In the genomic region with DNA sequence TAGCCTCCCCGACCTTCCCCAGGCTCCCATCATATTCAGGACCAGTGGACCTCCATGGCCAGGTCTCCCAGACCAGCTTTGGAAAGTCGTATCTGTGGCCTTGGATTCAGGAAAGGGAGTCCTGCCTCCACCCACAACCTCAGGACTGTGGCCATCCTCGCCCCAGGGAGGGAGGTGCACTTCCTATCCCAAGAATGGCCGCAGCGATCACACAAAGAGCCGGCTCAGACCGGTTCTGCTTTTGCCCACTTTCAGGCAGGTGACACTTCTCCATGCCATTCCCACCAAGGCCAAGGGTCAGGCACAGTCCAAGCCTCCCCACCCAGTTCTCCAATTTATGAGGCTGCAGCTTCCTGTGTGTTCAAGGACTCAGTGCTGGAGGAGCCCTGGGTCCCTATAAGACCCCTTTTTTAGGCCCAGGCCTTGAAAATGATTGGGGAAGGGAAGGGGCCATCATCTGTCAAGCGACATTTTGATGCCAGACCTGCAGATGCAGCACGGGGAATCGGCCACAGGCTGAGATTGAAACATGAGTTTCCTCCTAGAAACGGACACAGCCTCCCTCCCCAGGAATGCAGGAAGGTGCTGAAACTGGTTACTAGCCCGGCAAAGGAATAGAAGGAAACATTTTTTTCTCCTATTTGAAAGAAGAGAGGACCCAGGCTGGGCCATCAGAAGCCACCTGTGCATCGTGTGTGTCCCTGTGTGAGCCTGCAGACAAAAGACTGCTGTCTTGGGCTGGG, we compare ENCODE assay signal across 26 cellular contexts.
DNase-seq lines count a peak whose midpoint lies in the region; ATAC-seq and TF ChIP-seq lines count a peak whose summit lies in the region.
"Had no signal": no experiment of that assay in that cellular context is flagged by ENCODE, and none has a peak within 500 bp of the region (broad histone marks: within the 10 kb centered on the region; RNA-seq: fewer than 3 reads in every experiment).

No MANE protein-coding gene starts in this region.

- H3K4me3 ChIP-seq in heart left ventricle: no peak overlapping the region
- no peak overlapping the region for H3K4me3 ChIP-seq in left ventricle myocardium inferior
- no peak overlapping the region for H3K4me3 ChIP-seq in mesenchymal stem cell (ENCODE audit: insufficient read depth in 1 of 2, low read depth in 1 of 2, low read length in 2 of 2)
- H3K4me3 ChIP-seq: A549, HAP-1, K562, SK-N-MC, smooth muscle cell, tibial nerve had no signal

- 46 to 74% (median 67%) methylated on average over 9 to 13 of the region's 13 CpGs for WGBS in heart left ventricle, 4 donors
- WGBS in mesenchymal stem cell: 93% methylated on average over 13 of the region's 13 CpGs

- H3K4me3 Mint-ChIP-seq in type B pancreatic cell: no peak overlapping the region
- H3K4me3 Mint-ChIP-seq in CD4-positive, alpha-beta T cell: no peak overlapping the region
- no peak overlapping the region for H3K4me3 Mint-ChIP-seq in activated CD8-positive, alpha-beta memory T cell treated with anti-CD3 and anti-CD28 coated beads, Interleukin-2, amount 10 ng/mL, durations not matched to agents 7 days and 5 days
- H3K4me3 Mint-ChIP-seq: activated CD4-positive, alpha-beta T cell treated with anti-CD3 and anti-CD28 coated beads for 36 hours; activated CD8-positive, alpha-beta T cell treated with anti-CD3 and anti-CD28 coated beads, Interleukin-2, amount 10 ng/mL, durations not matched to agents 7 days and 5 days; naive B cell; T-helper 17 cell had no signal

- no peak overlapping the region for H3K18ac ChIP-seq in mesenchymal stem cell (ENCODE audit: low read depth in 1 of 2, low read length in 2 of 2)

- no peak overlapping the region for H2AFZ ChIP-seq in mesenchymal stem cell (ENCODE audit: low read depth, low read length)

- peak in 2 of 5 donors; percentile 24 to 28 for DNase-seq in heart left ventricle
- DNase-seq in Right ventricle myocardium inferior (ENCODE audit: missing footprints): no peak
- no peak for DNase-seq in left ventricle myocardium inferior
- DNase-seq in mesenchymal stem cell: no peak
- no peak for DNase-seq in type B pancreatic cell (ENCODE audit: extremely low spot score, unreplicated experiment)
- DNase-seq in GF-D8 (lab: John Stamatoyannopoulos, UW): no peak
- no peak for DNase-seq in CD4-positive, alpha-beta T cell
- DNase-seq in activated CD8-positive, alpha-beta memory T cell treated with anti-CD3 and anti-CD28 coated beads, Interleukin-2, amount 10 ng/mL, durations not matched to agents 7 days and 5 days: no peak
- DNase-seq: activated CD4-positive, alpha-beta T cell treated with anti-CD3 and anti-CD28 coated beads for 36 hours; activated CD8-positive, alpha-beta T cell treated with anti-CD3 and anti-CD28 coated beads, Interleukin-2, amount 10 ng/mL, durations not matched to agents 7 days and 5 days; activated effector memory CD4-positive, alpha-beta T cell treated with anti-CD3 and anti-CD28 coated beads, Interleukin-2, amount 50 U/mL, for 16 hours; AML-193; cerebellar nuclear complex; DMS153; naive B cell; NCI-H1105 treated with DMSO at 0.1 percent for 48 hours; NCI-H2081; NCI-H774; stimulated activated CD4-positive, alpha-beta T cell treated with anti-CD3 and anti-CD28 coated beads, Interleukin-2, amount 100 ng/mL, for 24 hours; T-helper 17 cell had no signal

- no peak overlapping the region for H4K8ac ChIP-seq in mesenchymal stem cell (ENCODE audit: low read length)

- H3K9me3 Mint-ChIP-seq in type B pancreatic cell: no peaks in the 10 kb centered on the region
- H3K9me3 Mint-ChIP-seq in CD4-positive, alpha-beta T cell: no peaks in the 10 kb centered on the region
- H3K9me3 Mint-ChIP-seq in activated CD8-positive, alpha-beta memory T cell treated with anti-CD3 and anti-CD28 coated beads, Interleukin-2, amount 10 ng/mL, durations not matched to agents 7 days and 5 days (ENCODE audit: low read depth): no peaks in the 10 kb centered on the region
- H3K9me3 Mint-ChIP-seq: naive B cell had no signal

- no peak overlapping the region for H3K9ac ChIP-seq in mesenchymal stem cell (ENCODE audit: low read length)

- no peak for TF ChIP-seq POLR2A in heart left ventricle (IDR thresholded peaks at IDR 0.05)

- H2BK12ac ChIP-seq in mesenchymal stem cell (ENCODE audit: low read length in 2 of 2): no peak overlapping the region

- intact Hi-C loops in heart left ventricle (cut with DNase I): loop anchor here in 1 of 10 donors (10.0 kb wide), 1 partner anchor 55 kb away; no protein-coding TSS in a partner anchor
- intact Hi-C loops in Right ventricle myocardium inferior (cut with DNase I): no loop called here
- intact Hi-C loops in left ventricle myocardium inferior (cut with micrococcal nuclease): no loop called here
- intact Hi-C loops in CD4-positive, alpha-beta T cell (cut with DNase I, micrococcal nuclease): no loop called here

- H3K27ac Mint-ChIP-seq in type B pancreatic cell: peak overlapping the region; percentile 56
- H3K27ac Mint-ChIP-seq in CD4-positive, alpha-beta T cell: no peak overlapping the region
- no peak overlapping the region for H3K27ac Mint-ChIP-seq in activated CD8-positive, alpha-beta memory T cell treated with anti-CD3 and anti-CD28 coated beads, Interleukin-2, amount 10 ng/mL, durations not matched to agents 7 days and 5 days
- H3K27ac Mint-ChIP-seq: activated CD4-positive, alpha-beta T cell treated with anti-CD3 and anti-CD28 coated beads for 36 hours; activated CD8-positive, alpha-beta T cell treated with anti-CD3 and anti-CD28 coated beads, Interleukin-2, amount 10 ng/mL, durations not matched to agents 7 days and 5 days had no signal

- no peaks in the 10 kb centered on the region for H3K4me1 Mint-ChIP-seq in type B pancreatic cell (ENCODE audit: unreplicated experiment)
- H3K4me1 Mint-ChIP-seq in CD4-positive, alpha-beta T cell (ENCODE audit: low read depth): no peaks in the 10 kb centered on the region
- H3K4me1 Mint-ChIP-seq in activated CD8-positive, alpha-beta memory T cell treated with anti-CD3 and anti-CD28 coated beads, Interleukin-2, amount 10 ng/mL, durations not matched to agents 7 days and 5 days: no peaks in the 10 kb centered on the region
- H3K4me1 Mint-ChIP-seq: activated CD4-positive, alpha-beta T cell treated with anti-CD3 and anti-CD28 coated beads for 36 hours had no signal

- CTCF ChIA-PET in CD4-positive, alpha-beta T cell (lab: Charles Lee): no interaction called here
- CTCF ChIA-PET in activated CD8-positive, alpha-beta memory T cell treated with anti-CD3 and anti-CD28 coated beads, Interleukin-2, amount 10 ng/mL, durations not matched to agents 7 days and 5 days (lab: Charles Lee): no interaction called here

- TF ChIP-seq CTCF in heart left ventricle (IDR thresholded peaks at IDR 0.05) (no peak), left ventricle myocardium inferior (IDR thresholded peaks at IDR 0.05; ENCODE audit: borderline replicate concordance) (no peak), type B pancreatic cell (conservative IDR thresholded peaks at IDR 0.05) (no peak)
- no peak for TF ChIP-seq CTCF in CD4-positive, alpha-beta T cell (IDR thresholded peaks at IDR 0.05)

- no peaks in the 10 kb centered on the region for H3K27me3 Mint-ChIP-seq in type B pancreatic cell
- H3K27me3 Mint-ChIP-seq in CD4-positive, alpha-beta T cell: no peaks in the 10 kb centered on the region
- H3K27me3 Mint-ChIP-seq in activated CD8-positive, alpha-beta memory T cell treated with anti-CD3 and anti-CD28 coated beads, Interleukin-2, amount 10 ng/mL, durations not matched to agents 7 days and 5 days: no peaks in the 10 kb centered on the region
- H3K27me3 Mint-ChIP-seq: activated CD4-positive, alpha-beta T cell treated with anti-CD3 and anti-CD28 coated beads for 36 hours; naive B cell; T-helper 17 cell had no signal

- H4K91ac ChIP-seq in mesenchymal stem cell (ENCODE audit: low read length): no peak overlapping the region

- H3K23ac ChIP-seq in mesenchymal stem cell (ENCODE audit: low read length in 2 of 2): no peak overlapping the region

- peaks cover 18% of the 10 kb centered on the region for H3K36me3 Mint-ChIP-seq in type B pancreatic cell
- H3K36me3 Mint-ChIP-seq in CD4-positive, alpha-beta T cell (ENCODE audit: low read depth): peaks cover 35% of the 10 kb centered on the region
- peaks cover 23% of the 10 kb centered on the region for H3K36me3 Mint-ChIP-seq in activated CD8-positive, alpha-beta memory T cell treated with anti-CD3 and anti-CD28 coated beads, Interleukin-2, amount 10 ng/mL, durations not matched to agents 7 days and 5 days

- H3K79me1 ChIP-seq in mesenchymal stem cell (replicated peaks; ENCODE audit: low read length, poor library complexity, severe bottlenecking): peaks cover 46% of the 10 kb centered on the region

- H3K27me3 ChIP-seq in heart left ventricle (no peaks in the 10 kb centered on the region), left ventricle myocardium inferior (ENCODE audit: low read depth) (no peaks in the 10 kb centered on the region), mesenchymal stem cell (ENCODE audit: control insufficient read depth in 1 of 2, insufficient read depth in 1 of 2, low read length in 2 of 2) (no peaks in the 10 kb centered on the region)
- no peaks in the 10 kb centered on the region for H3K27me3 ChIP-seq in CD4-positive, alpha-beta T cell (ENCODE audit: control insufficient read depth, insufficient read depth, low read length)
- H3K27me3 ChIP-seq: tibial nerve had no signal

- ATAC-seq in heart left ventricle (peak in 3 of 4 donors; percentile 35 to 70 (median 55)), Right ventricle myocardium inferior (no peak)
- ATAC-seq in CD4-positive, alpha-beta T cell (ENCODE audit: poor library complexity): no peak
- ATAC-seq in activated CD8-positive, alpha-beta memory T cell treated with anti-CD3 and anti-CD28 coated beads, Interleukin-2, amount 10 ng/mL, durations not matched to agents 7 days and 5 days: no peak
- ATAC-seq: A549; activated CD4-positive, alpha-beta T cell treated with anti-CD3 and anti-CD28 coated beads for 36 hours; activated CD8-positive, alpha-beta T cell treated with anti-CD3 and anti-CD28 coated beads, Interleukin-2, amount 10 ng/mL, durations not matched to agents 7 days and 5 days; K562; T-helper 17 cell had no signal

- H3K36me3 ChIP-seq in heart left ventricle (peaks cover 0 to 89% (median 41%) of the 10 kb centered on the region in 9 donors), left ventricle myocardium inferior (peaks cover 55% of the 10 kb centered on the region), mesenchymal stem cell (ENCODE audit: control insufficient read depth in 1 of 2, insufficient read depth in 2 of 2, low read depth in 1 of 2, low read length in 2 of 2) (peaks cover 64 to 83% of the 10 kb centered on the region in 2 experiments)

- POLR2A ChIA-PET in CD4-positive, alpha-beta T cell (lab: Charles Lee): no interaction called here

- H3K9me3 ChIP-seq in heart left ventricle (no peaks in the 10 kb centered on the region), left ventricle myocardium inferior (replicated peaks) (no peaks in the 10 kb centered on the region), mesenchymal stem cell (ENCODE audit: control insufficient read depth, low read length) (no peaks in the 10 kb centered on the region)
- no peaks in the 10 kb centered on the region for H3K9me3 ChIP-seq in CD4-positive, alpha-beta T cell (ENCODE audit: control insufficient read depth, low read length)
- H3K9me3 ChIP-seq: A549, HAP-1, tibial nerve had no signal

- H3K14ac ChIP-seq in mesenchymal stem cell (ENCODE audit: low read length in 2 of 2): no peak overlapping the region

- H3K4ac ChIP-seq in mesenchymal stem cell (ENCODE audit: low read depth in 1 of 2, low read length in 2 of 2): no peak overlapping the region

- H3K27ac ChIP-seq in heart left ventricle (peak overlapping the region in 10 of 12 donors; percentile 3 to 54 (median 43)), left ventricle myocardium inferior (replicated peaks) (peak overlapping the region; percentile 76), mesenchymal stem cell (ENCODE audit: low read length, poor library complexity, severe bottlenecking) (no peak overlapping the region)
- no peak overlapping the region for H3K27ac ChIP-seq in CD4-positive, alpha-beta T cell (ENCODE audit: low read depth, low read length)
- H3K27ac ChIP-seq: A549, SK-N-MC, tibial nerve had no signal

- no peak overlapping the region for H3K4me2 ChIP-seq in mesenchymal stem cell (ENCODE audit: low read length, poor library complexity, severe bottlenecking)
- H3K4me2 ChIP-seq: A549, smooth muscle cell had no signal

- H2BK15ac ChIP-seq in mesenchymal stem cell (ENCODE audit: low read depth, poor library complexity, severe bottlenecking): no peak overlapping the region

- H3K4me1 ChIP-seq in heart left ventricle (peaks cover 0 to 14% (median 1%) of the 10 kb centered on the region in 12 donors), left ventricle myocardium inferior (peaks cover 19% of the 10 kb centered on the region), mesenchymal stem cell (ENCODE audit: control insufficient read depth, insufficient read depth, low read depth, low read length) (peaks cover 7% of the 10 kb centered on the region)
- H3K4me1 ChIP-seq: A549, HAP-1 had no signal

- no peak overlapping the region for H2BK5ac ChIP-seq in mesenchymal stem cell (ENCODE audit: low read depth, low read length, poor library complexity, severe bottlenecking)

- no peak overlapping the region for H2BK120ac ChIP-seq in mesenchymal stem cell (ENCODE audit: low read depth, low read length)

- peak overlapping the region; percentile 57 for H2AK5ac ChIP-seq in mesenchymal stem cell (ENCODE audit: low read length, severe bottlenecking)

Comparison
In these comparisons a context has a peak if more than half of its experiments do, and no peak if none do; other contexts are left out.
1. ATAC-seq: peak in heart left ventricle (3 of 4); none in Right ventricle myocardium inferior (single experiment), CD4-positive, alpha-beta T cell (single experiment) and activated CD8-positive, alpha-beta memory T cell treated with anti-CD3 and anti-CD28 coated beads, Interleukin-2, amount 10 ng/mL, durations not matched to agents 7 days and 5 days (single experiment).
2. H3K27ac ChIP-seq: peak in heart left ventricle (10 of 12) and left ventricle myocardium inferior (single experiment); none in mesenchymal stem cell (single experiment) and CD4-positive, alpha-beta T cell (single experiment).